8 cellular contexts compared by ENCODE assay signal in the genomic region with DNA sequence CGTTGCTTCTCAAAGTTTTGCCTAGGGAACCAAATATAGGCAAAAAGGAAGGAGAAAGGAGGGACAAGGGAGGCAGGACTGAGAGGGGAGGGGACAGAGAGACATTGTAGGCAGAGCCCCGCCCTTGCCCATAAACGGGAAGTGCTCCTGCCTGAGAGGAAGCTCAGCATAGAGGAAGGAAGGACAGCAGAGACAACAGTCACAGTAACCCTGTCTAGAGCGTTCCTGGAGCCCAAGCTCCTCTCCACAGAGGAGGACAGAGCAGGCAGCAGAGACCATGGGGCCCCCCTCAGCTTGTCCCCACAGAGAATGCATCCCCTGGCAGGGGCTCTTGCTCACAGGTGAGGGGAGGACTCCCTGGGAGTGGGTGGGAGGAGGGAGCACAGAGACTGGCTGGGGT. TPM values are rescaled to one million over a fixed set of nuclear protein-coding genes. Genes with fewer than 3 reads are reported as not detected.
DNase-seq lines count a peak whose midpoint lies in the region; ATAC-seq and TF ChIP-seq lines count a peak whose summit lies in the region.

TSS of gene CEACAM21 (plus strand) at position 169 of the 400 bp plus-strand sequence. CDS start at position 278, 109 bp downstream.

- POLR2A ChIA-PET in OCI-LY7 (lab: Charles Lee): interaction anchor here (0.6 kb wide), 1 partner anchor 15 kb away, joined by 6 read pairs; no protein-coding TSS in a partner anchor

- H4K8ac ChIP-seq in neuronal stem cell (ENCODE audit: low read depth, low read length): no peak within 1 kb of the TSS

- CTCF ChIA-PET in OCI-LY7 (lab: Charles Lee; ENCODE audit: unreplicated experiment): interaction anchor here (0.7 kb wide), 1 partner anchor 15 kb away, joined by 3 read pairs; no protein-coding TSS in a partner anchor

- no peak within 1 kb of the TSS for H3K18ac ChIP-seq in neuronal stem cell (ENCODE audit: low read length)

- intact Hi-C loops in OCI-LY7 (cut with micrococcal nuclease; ENCODE audit: unreplicated experiment): no loop called here

- no peak within 1 kb of the TSS for H2BK120ac ChIP-seq in neuronal stem cell (ENCODE audit: low read depth, low read length)

- H3K36me3 Mint-ChIP-seq in activated naive CD4-positive, alpha-beta T cell treated with anti-CD3 and anti-CD28 coated beads, Interleukin-2, amount 50 U/mL, for 72 hours: peaks cover 18 to 20% of the 10 kb centered on the region in 2 donors

- H2AFZ ChIP-seq in OCI-LY7 (ENCODE audit: low read length) (peak within 1 kb of the TSS; percentile 50; the same call in 1 of the 2 replicates), neuronal stem cell (ENCODE audit: low read length) (peak within 1 kb of the TSS; percentile 59)

- TF ChIP-seq CTCF in OCI-LY7 (conservative IDR thresholded peaks at IDR 0.05; ENCODE audit: low read length): no peak

- H4K91ac ChIP-seq in neuronal stem cell (ENCODE audit: low read depth, low read length, poor library complexity): no peak within 1 kb of the TSS

- no CpG with 5 or more reads among the region's 4 CpGs for WGBS in neuronal stem cell (ENCODE audit: extremely low coverage in 2 of 2, insufficient read length in 2 of 2, insufficient replicate concordance in 1 of 2), 2 donors

- peaks cover 0 to under 1% of the 10 kb centered on the region in 2 donors for H3K9me3 Mint-ChIP-seq in activated naive CD4-positive, alpha-beta T cell treated with anti-CD3 and anti-CD28 coated beads, Interleukin-2, amount 50 U/mL, for 72 hours

- ATAC-seq in GM19467 (IDR thresholded peaks at IDR 0.05; ENCODE audit: unreplicated experiment) (peak; percentile 63), GM21528 (IDR thresholded peaks at IDR 0.05; ENCODE audit: low FRiP score, unreplicated experiment) (no peak), GM19452 (IDR thresholded peaks at IDR 0.05; ENCODE audit: unreplicated experiment) (no peak)
- peak; percentile 98 to 99 for ATAC-seq in activated naive CD4-positive, alpha-beta T cell treated with anti-CD3 and anti-CD28 coated beads, Interleukin-2, amount 50 U/mL, for 72 hours

- H2BK15ac ChIP-seq in neuronal stem cell (ENCODE audit: low read length): no peak within 1 kb of the TSS

- no peak within 1 kb of the TSS for H2BK12ac ChIP-seq in neuronal stem cell (ENCODE audit: low read length)

- H3K4ac ChIP-seq in neuronal stem cell (ENCODE audit: low read length): no peak within 1 kb of the TSS

- H4K20me1 ChIP-seq in OCI-LY7 (ENCODE audit: insufficient read depth, low read length): no peaks in the 10 kb centered on the region

- H3K27ac ChIP-seq in OCI-LY7 (ENCODE audit: low read depth, low read length, poor library complexity, severe bottlenecking) (peak within 1 kb of the TSS; percentile 5), neuronal stem cell (replicated peaks; ENCODE audit: low read length) (no peak within 1 kb of the TSS)

- H3K79me2 ChIP-seq in OCI-LY7 (ENCODE audit: insufficient read depth, low read depth, low read length): no peaks in the 10 kb centered on the region

- H3K4me3 ChIP-seq in OCI-LY7 (ENCODE audit: low read depth, low read length, poor library complexity, severe bottlenecking) (peak within 1 kb of the TSS; percentile 30), neuronal stem cell (ENCODE audit: low read length in 2 of 2) (no peak within 1 kb of the TSS)

- H3K9me2 ChIP-seq in OCI-LY7 (ENCODE audit: insufficient read depth, low read length): no peaks in the 10 kb centered on the region

- H3K9me3 ChIP-seq in OCI-LY7 (ENCODE audit: low read length) (peaks cover 13% of the 10 kb centered on the region), neuronal stem cell (replicated peaks in 1 of 2; ENCODE audit: control insufficient read depth in 2 of 2, insufficient read depth in 1 of 2, low read depth in 1 of 2, low read length in 2 of 2) (peaks cover 0 to 16% of the 10 kb centered on the region in 2 donors)

- H2BK5ac ChIP-seq in neuronal stem cell (ENCODE audit: low read length): no peak within 1 kb of the TSS

- H3K23ac ChIP-seq in neuronal stem cell (ENCODE audit: low read depth, low read length, poor library complexity): no peak within 1 kb of the TSS

- no peak within 1 kb of the TSS for H3K14ac ChIP-seq in neuronal stem cell (ENCODE audit: low read length)

- H2AK5ac ChIP-seq in neuronal stem cell (ENCODE audit: low read depth, low read length): no peak within 1 kb of the TSS

- H3K9ac ChIP-seq in neuronal stem cell (ENCODE audit: low read depth, low read length, poor library complexity): no peak within 1 kb of the TSS

- peaks cover 22% of the 10 kb centered on the region for H3K36me3 ChIP-seq in OCI-LY7 (ENCODE audit: insufficient read depth, low read length)
- no peaks in the 10 kb centered on the region for H3K36me3 ChIP-seq in neuronal stem cell (replicated peaks in 1 of 2; ENCODE audit: control insufficient read depth in 2 of 2, insufficient read depth in 2 of 2, low read length in 2 of 2)

- BruUV-seq in OCI-LY7 (replicated peaks; lab: Mats Ljungman, UMichigan): no TSS peak

- H3K79me1 ChIP-seq in neuronal stem cell (ENCODE audit: low read depth, low read length): no peaks in the 10 kb centered on the region

- DNase-seq in OCI-LY7 (ENCODE audit: low spot score) (peak; percentile 69), neuronal stem cell (ENCODE audit: low spot score) (no peak), HuH-7 (ENCODE audit: low spot score) (no peak), SHP77 (lab: John Stamatoyannopoulos, UW) (no peak)
- DNase-seq in activated naive CD4-positive, alpha-beta T cell treated with anti-CD3 and anti-CD28 coated beads, Interleukin-2, amount 50 U/mL, for 72 hours (ENCODE audit: low spot score in 2 of 2): peak in 1 of 2 donors; percentile 63

- peak within 1 kb of the TSS; percentile 91 to 92 for H3K27ac Mint-ChIP-seq in activated naive CD4-positive, alpha-beta T cell treated with anti-CD3 and anti-CD28 coated beads, Interleukin-2, amount 50 U/mL, for 72 hours

- peak within 1 kb of the TSS; percentile 63 for H3K4me2 ChIP-seq in OCI-LY7 (ENCODE audit: low read length)
- no peak within 1 kb of the TSS for H3K4me2 ChIP-seq in neuronal stem cell (ENCODE audit: insufficient read depth, low read length, poor library complexity, severe bottlenecking)

- H3K4me1 ChIP-seq in OCI-LY7 (ENCODE audit: insufficient read depth, low read length, poor library complexity, severe bottlenecking): peaks cover 13% of the 10 kb centered on the region
- H3K4me1 ChIP-seq in neuronal stem cell (ENCODE audit: control insufficient read depth in 2 of 2, insufficient read depth in 1 of 2, low read depth in 1 of 2, low read length in 2 of 2): no peaks in the 10 kb centered on the region

- peaks cover 0 to 5% (median 0%) of the 10 kb centered on the region in 3 experiments for H3K27me3 ChIP-seq in neuronal stem cell (ENCODE audit: control insufficient read depth in 3 of 3, insufficient read depth in 3 of 3, low read depth in 1 of 3, low read length in 3 of 3)

RNA-seq across cellular contexts. Expression of gene CEACAM21, which starts in this region (rescaled TPM):
- 25.9 and 40.8 TPM in 2 replicates for total RNA-seq in OCI-LY7 (2014; rRNA removed; shearing (Covaris generic))
- 52.5 and 56.0 TPM in 2 replicates for total RNA-seq in OCI-LY7 (2022)
- 10 to 100 TPM; 24.7 to 40.7 TPM for total RNA-seq in activated naive CD4-positive, alpha-beta T cell treated with anti-CD3 and anti-CD28 coated beads, Interleukin-2, amount 50 U/mL, for 72 hours
- polyA plus RNA-seq in neuronal stem cell (2013, experiment 1 of 2): 1.2 TPM
- 0.83 TPM for polyA plus RNA-seq in neuronal stem cell (2013, experiment 2 of 2)

Comparison
In these comparisons a context has a peak if more than half of its experiments do, and no peak if none do; other contexts are left out.
1. ATAC-seq: peak in GM19467 (single experiment) and activated naive CD4-positive, alpha-beta T cell treated with anti-CD3 and anti-CD28 coated beads, Interleukin-2, amount 50 U/mL, for 72 hours (2 of 2); none in GM21528 (single experiment) and GM19452 (single experiment).